In the genomic region with DNA sequence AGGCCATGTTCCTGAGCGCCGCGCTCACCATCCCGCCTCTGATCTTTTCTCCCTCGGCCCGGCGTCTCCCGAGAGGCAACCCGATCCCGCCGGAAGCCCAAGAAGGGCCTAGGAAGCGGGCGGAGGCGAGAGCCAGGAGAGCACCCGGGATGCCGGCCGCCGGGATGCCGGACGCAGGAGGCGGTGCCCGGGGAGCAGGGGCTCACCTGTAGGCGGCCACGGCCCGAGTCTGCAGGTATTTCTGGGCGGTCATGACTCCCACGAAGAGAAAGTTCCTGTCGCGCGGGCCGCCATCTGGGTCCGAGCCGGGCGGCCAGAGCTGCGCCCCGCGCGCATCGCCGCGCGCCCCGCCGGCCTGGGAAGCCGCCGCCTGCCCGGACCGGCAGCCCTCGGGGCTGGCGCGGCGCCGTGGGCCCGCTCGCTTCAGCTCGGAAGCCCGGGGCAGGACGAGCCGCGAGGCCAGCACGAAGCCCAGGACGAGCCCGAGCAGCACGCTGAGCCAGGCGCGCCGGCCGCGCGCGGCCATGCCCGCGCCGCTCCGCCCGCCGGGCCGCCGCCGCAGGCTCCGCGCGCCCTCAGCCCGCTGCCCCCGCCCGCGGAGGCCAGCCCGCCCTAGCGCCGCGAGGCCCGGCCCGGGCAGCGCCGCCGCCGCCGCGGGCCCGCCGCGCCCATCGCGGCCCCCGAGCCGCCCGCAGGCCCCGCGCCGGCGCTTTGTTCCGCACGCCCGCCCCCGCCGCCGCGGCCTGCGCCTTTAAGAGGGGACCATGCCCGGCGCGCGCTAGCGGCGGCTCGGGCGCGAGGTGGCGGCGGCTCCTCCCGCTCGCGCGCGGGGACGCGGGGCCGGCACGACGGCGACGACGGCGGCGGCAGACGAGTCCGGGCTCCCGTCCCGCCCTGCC, we compare ENCODE assay signal across 8 cellular contexts. TPM values are rescaled to one million over a fixed set of nuclear protein-coding genes. Genes with fewer than 3 reads are reported as not detected.
A peak's percentile ranks its signal among the peaks of the same experiment; 100 is the strongest.
DNase-seq lines count a peak whose midpoint lies in the region; ATAC-seq, FAIRE-seq and TF ChIP-seq lines count a peak whose summit lies in the region.

No MANE protein-coding gene starts in this region.

- H3K36me3 ChIP-seq in BE2C (peaks cover 20% of the 10 kb centered on the region), body of pancreas (replicated peaks in 1 of 2; ENCODE audit: insufficient read depth in 1 of 2, low read depth in 2 of 2) (no peaks in the 10 kb centered on the region)

- ATAC-seq in GM18873 (IDR thresholded peaks at IDR 0.05; ENCODE audit: low FRiP score, unreplicated experiment) (peak; percentile 11), HG03103 (IDR thresholded peaks at IDR 0.05; ENCODE audit: low read depth, unreplicated experiment) (peak; percentile 21), body of pancreas (peak; percentile 66)

- H3K4me1 Mint-ChIP-seq in immature natural killer cell, result peaks cover 44 to 56% of the 10 kb centered on the region in 2 donors

- H3K27ac ChIP-seq in body of pancreas, result peak overlapping the region; percentile 59 to 85 (median 78)

- H3K4me3 ChIP-seq in BE2C (ENCODE audit: low read depth, low read length) (peak overlapping the region; percentile 93), body of pancreas (peak overlapping the region in 1 of 2 donors; percentile 68)

- TF ChIP-seq CTCF in BE2C (IDR thresholded peaks at IDR 0.05; ENCODE audit: low read depth, low read length), result no peak
- TF ChIP-seq CTCF in body of pancreas (IDR thresholded peaks at IDR 0.05), result peak in 2 of 7 experiments; percentile 14 to 17

- H3K9me3 ChIP-seq in BE2C (no peaks in the 10 kb centered on the region), body of pancreas (no peaks in the 10 kb centered on the region)

- H3K27me3 ChIP-seq in BE2C, result no peaks in the 10 kb centered on the region
- H3K27me3 ChIP-seq in body of pancreas, result no peaks in the 10 kb centered on the region

- DNase-seq in BE2C, result peak; percentile 49
- peak; percentile 10 for DNase-seq in RCC 7860 (ENCODE audit: low spot score)
- DNase-seq in body of pancreas, result peak; percentile 42 to 58 (median 46)
- DNase-seq in immature natural killer cell, result peak in 2 of 3 donors; percentile 23 to 37
- peak; percentile 34 for DNase-seq in stimulated activated CD8-positive, alpha-beta memory T cell treated with anti-CD3 and anti-CD28 coated beads, Interleukin-4, amount 100 ng/mL, for 24 hours (ENCODE audit: low read depth)
- no peak for DNase-seq in GM19240 (ENCODE audit: insufficient read length, low spot score)

- H3K4me1 ChIP-seq in BE2C, result peaks cover 9% of the 10 kb centered on the region
- H3K4me1 ChIP-seq in body of pancreas, result peaks cover 24% of the 10 kb centered on the region

- FAIRE-seq in RCC 7860 (lab: Jason Lieb, UNC), result no peak

- TF ChIP-seq POLR2A in body of pancreas (IDR thresholded peaks at IDR 0.05), result peak in 1 of 3 donors; percentile 22

- H3K27ac Mint-ChIP-seq in immature natural killer cell, result peak overlapping the region; percentile 81 to 92 (median 87)

- H3K27me3 Mint-ChIP-seq in immature natural killer cell (ENCODE audit: low read depth in 3 of 3), result peaks cover 8 to 12% (median 12%) of the 10 kb centered on the region in 3 donors

- H3K36me3 Mint-ChIP-seq in immature natural killer cell, result peaks cover 0 to 3% (median 0%) of the 10 kb centered on the region in 3 donors

- intact Hi-C loops in body of pancreas (cut with DNase I), result loop anchor here (10.0 kb wide), 1 partner anchor 626 kb away; no protein-coding TSS in a partner anchor

- no peaks in the 10 kb centered on the region for H3K9me3 Mint-ChIP-seq in immature natural killer cell

- WGBS in body of pancreas, 2 donors, result 1% methylated on average over 14 to 61 of the region's 149 CpGs

- peak overlapping the region; percentile 89 to 93 (median 90) for H3K4me3 Mint-ChIP-seq in immature natural killer cell

RNA-seq across cellular contexts. Expression of gene CHSY1, which starts 0.7 kb away (rescaled TPM):
- 51.3 TPM for polyA plus RNA-seq in BE2C (2012; ENCODE audit: insufficient read depth, insufficient read length, low read depth)
- total RNA-seq in body of pancreas, result 10 to 100 TPM in 1 of 2 donors, 1 to 10 TPM in 1; 7.8 to 12.2 TPM
- 1 to 10 TPM; 2.8 to 4.0 (median 2.8) TPM for polyA plus RNA-seq in immature natural killer cell

RNA-seq across cellular contexts. Expression of gene SELENOS, which starts 26.1 kb away (rescaled TPM):
- polyA plus RNA-seq in BE2C (2012; ENCODE audit: insufficient read depth, insufficient read length, low read depth), result 83.3 TPM
- total RNA-seq in body of pancreas, result 10 to 100 TPM; 37.2 to 45.1 TPM
- 100 to 1,000 TPM in 1 of 3 donors, 10 to 100 TPM in 2; 88.7 to 122 (median 94.9) TPM for polyA plus RNA-seq in immature natural killer cell

RNA-seq across cellular contexts. Expression of gene SNRPA1, which starts 43.9 kb away (rescaled TPM):
- polyA plus RNA-seq in BE2C (2012; ENCODE audit: insufficient read depth, insufficient read length, low read depth), result 255 TPM
- total RNA-seq in body of pancreas, result 10 to 100 TPM; 26.2 to 29.7 TPM
- 10 to 100 TPM; 38.6 to 65.0 (median 53.4) TPM for polyA plus RNA-seq in immature natural killer cell

Comparison
In these comparisons a context has a peak if more than half of its experiments do, and no peak if none do; other contexts are left out.
1. ATAC-seq: peak in every context shown above with its lines; median percentile 66 in body of pancreas; 21 in HG03103; 11 in GM18873.